Comparison of ENCODE assay signal across 2 cellular contexts in the genomic region with DNA sequence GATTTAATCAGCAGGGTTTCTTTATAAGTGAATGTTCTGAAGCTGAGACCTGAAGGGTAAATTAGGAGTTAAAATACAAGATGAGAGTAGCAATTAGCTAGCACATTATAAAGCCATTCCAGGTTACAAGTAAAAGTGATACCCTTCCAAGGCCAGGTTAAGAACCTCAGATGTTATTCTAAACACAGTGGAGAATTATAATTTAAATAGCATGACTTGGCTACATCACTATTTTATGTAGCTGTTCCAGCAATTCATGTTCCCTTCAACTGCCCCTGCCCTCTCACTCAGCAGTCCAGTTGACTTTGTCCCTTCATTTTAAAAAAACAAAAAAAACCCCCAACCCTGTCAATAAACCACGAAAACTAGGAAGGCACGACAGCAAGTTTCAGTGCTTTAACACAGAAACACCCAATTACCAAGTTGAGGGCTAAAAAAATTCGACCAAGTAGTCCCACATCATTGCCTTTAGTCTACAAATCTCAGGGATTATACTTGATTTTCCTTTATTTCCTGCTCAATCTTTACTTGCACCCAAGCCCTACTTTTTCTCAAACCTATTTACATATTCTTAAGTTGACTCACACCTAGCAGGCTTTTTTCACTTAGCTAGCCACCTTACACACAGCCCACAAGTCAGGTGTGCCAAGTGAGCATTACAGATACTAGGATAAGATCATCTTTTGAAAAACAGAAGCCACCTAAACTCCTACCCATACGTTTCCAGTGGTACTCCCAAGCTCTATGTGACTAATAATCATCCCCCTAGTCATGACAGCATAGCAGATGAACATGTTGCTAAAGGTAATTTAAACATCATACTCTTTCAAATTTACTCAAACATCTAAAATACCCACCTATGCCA.
A peak's percentile ranks its signal among the peaks of the same experiment; 100 is the strongest.
TF ChIP-seq lines count a peak whose summit lies in the region.

No MANE protein-coding gene starts in this region.

TF ChIP-seq in A549, 52 proteins besides CTCF, POLR2A, EP300 and RAD21:
- peak; percentile 23; the same call in 1 of the 2 replicates for TF ChIP-seq RARB (CRISPR knock-in tag; IDR thresholded peaks at IDR 0.05)
- peak; percentile 81; the same call in 1 of the 2 replicates for TF ChIP-seq FOSB (CRISPR knock-in tag; IDR thresholded peaks at IDR 0.05)
- TF ChIP-seq, protein P1, sequence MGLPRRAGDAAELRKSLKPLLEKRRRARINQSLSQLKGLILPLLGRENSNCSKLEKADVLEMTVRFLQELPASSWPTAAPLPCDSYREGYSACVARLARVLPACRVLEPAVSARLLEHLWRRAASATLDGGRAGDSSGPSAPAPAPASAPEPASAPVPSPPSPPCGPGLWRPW (IDR thresholded peaks at IDR 0.05): no peak
- peak; percentile 79 for TF ChIP-seq HOXA7 (CRISPR knock-in tag; IDR thresholded peaks at IDR 0.05)
- no peak for TF ChIP-seq HOXB13 (CRISPR knock-in tag; IDR thresholded peaks at IDR 0.05; ENCODE audit: low read depth)
TF ChIP-seq in A549: peak in this region for 3.

TF ChIP-seq in endothelial cell of umbilical vein, 7 proteins besides CTCF, POLR2A, EP300 and RAD21:
- TF ChIP-seq GATA2 (IDR thresholded peaks at IDR 0.05; ENCODE audit: insufficient read depth, insufficient read length, low read depth, low read length) (no peak), FOS (IDR thresholded peaks at IDR 0.05; ENCODE audit: borderline replicate concordance, insufficient read depth, low read length) (no peak)
